ENCODE assay signal across 14 cellular contexts in genomic region chr7:69800495-69800894, GRCh38.
A peak's percentile ranks its signal among the peaks of the same experiment; 100 is the strongest.
DNase-seq lines count a peak whose midpoint lies in the region; ATAC-seq and TF ChIP-seq lines count a peak whose summit lies in the region.
"Had no signal": no experiment of that assay in that cellular context is flagged by ENCODE, and none has a peak within 500 bp of the region (broad histone marks: within the 10 kb centered on the region; RNA-seq: fewer than 3 reads in every experiment).

No MANE protein-coding gene starts in this region.

- no peaks in the 10 kb centered on the region for H3K36me3 ChIP-seq in left ventricle myocardium inferior
- no peaks in the 10 kb centered on the region for H3K36me3 ChIP-seq in upper lobe of left lung

- no peak overlapping the region for H3K4me3 ChIP-seq in left ventricle myocardium inferior
- H3K4me3 ChIP-seq in upper lobe of left lung, result no peak overlapping the region
- H3K4me3 ChIP-seq: skin epidermis had no signal

- peak in 1 of 4 donors; percentile 73 for TF ChIP-seq EP300 in upper lobe of left lung (IDR thresholded peaks at IDR 0.05)

- H3K4me1 ChIP-seq in left ventricle myocardium inferior (peaks cover 41% of the 10 kb centered on the region), upper lobe of left lung (peaks cover 13 to 22% (median 17%) of the 10 kb centered on the region in 4 donors)

- ATAC-seq in Right ventricle myocardium inferior, result peak; percentile 84
- ATAC-seq in upper lobe of left lung (ENCODE audit: low FRiP score in 2 of 2), result peak; percentile 74 to 83
- ATAC-seq: Panc1 had no signal

- intact Hi-C loops in Right ventricle myocardium inferior (cut with DNase I) (no loop called here), left ventricle myocardium inferior (cut with micrococcal nuclease) (no loop called here), posterior cingulate gyrus (cut with DNase I) (no loop called here)

- no peaks in the 10 kb centered on the region for H3K9me3 ChIP-seq in left ventricle myocardium inferior (replicated peaks)
- no peaks in the 10 kb centered on the region for H3K9me3 ChIP-seq in upper lobe of left lung

- no peaks in the 10 kb centered on the region for H3K27me3 ChIP-seq in left ventricle myocardium inferior (ENCODE audit: low read depth)
- no peaks in the 10 kb centered on the region for H3K27me3 ChIP-seq in upper lobe of left lung

- TF ChIP-seq POLR2A in upper lobe of left lung (IDR thresholded peaks at IDR 0.05), result no peak

- DNase-seq in Right ventricle myocardium inferior (ENCODE audit: missing footprints), result no peak
- DNase-seq in left ventricle myocardium inferior, result no peak
- DNase-seq in SW480 (ENCODE audit: low spot score), result peak; percentile 71
- peak; percentile 97 for DNase-seq in islet precursor cell
- peak in 1 of 2 donors; percentile 76 for DNase-seq in upper lobe of left lung
- DNase-seq in posterior cingulate gyrus, result no peak
- DNase-seq in NCI-H2081 treated with DMSO at 0.1 percent for 48 hours (lab: John Stamatoyannopoulos, UW), result no peak
- DNase-seq in OCI-M2 (lab: John Stamatoyannopoulos, UW; ENCODE audit: unreplicated experiment), result no peak
- DNase-seq: activated T-cell treated with anti-CD3 and anti-CD28 coated beads, Interleukin-2, amount 50 U/mL, for 24 hours; HFFc6; midbrain; NCI-H1092 treated with DMSO at 0.1 percent for 48 hours had no signal

- H3K27ac ChIP-seq in left ventricle myocardium inferior (replicated peaks), result no peak overlapping the region
- H3K27ac ChIP-seq in upper lobe of left lung, result no peak overlapping the region
- H3K27ac ChIP-seq: skin epidermis had no signal

- no peak for TF ChIP-seq CTCF in left ventricle myocardium inferior (IDR thresholded peaks at IDR 0.05; ENCODE audit: borderline replicate concordance)
- TF ChIP-seq CTCF in upper lobe of left lung (IDR thresholded peaks at IDR 0.05), result no peak

Comparison
In these comparisons a context has a peak if more than half of its experiments do, and no peak if none do; other contexts are left out.
1. DNase-seq: peak in SW480 (single experiment) and islet precursor cell (single experiment); none in Right ventricle myocardium inferior (single experiment), left ventricle myocardium inferior (single experiment), posterior cingulate gyrus (0 of 10), NCI-H2081 treated with DMSO at 0.1 percent for 48 hours (single experiment) and OCI-M2 (single experiment).